ENCODE assay signal across 24 cellular contexts in the genomic region with DNA sequence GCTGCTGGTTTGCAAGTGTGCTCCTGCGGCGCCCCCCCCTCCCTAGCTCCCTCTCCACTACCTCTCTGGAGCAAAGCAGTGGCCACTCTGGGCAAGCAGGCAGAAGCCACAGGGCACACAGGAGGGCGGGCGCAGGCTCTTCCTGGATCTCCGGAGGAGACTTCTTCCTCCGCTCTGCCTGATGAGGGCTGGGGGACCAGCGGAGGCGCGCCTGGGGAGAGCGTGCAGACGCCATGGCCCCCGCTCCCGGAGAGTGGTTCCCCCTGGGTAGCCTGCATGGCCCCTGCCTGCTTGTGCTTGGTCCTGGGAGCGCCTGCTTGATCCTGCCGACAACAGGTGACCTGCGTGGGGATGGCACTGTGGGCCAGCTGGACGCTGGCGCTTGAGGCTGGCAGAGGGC.
"Had no signal": no experiment of that assay in that cellular context is flagged by ENCODE, and none has a peak within 500 bp of the region (broad histone marks: within the 10 kb centered on the region; RNA-seq: fewer than 3 reads in every experiment).

No MANE protein-coding gene starts in this region.

- H3K4me3 Mint-ChIP-seq: activated CD4-positive, alpha-beta memory T cell treated with anti-CD3 and anti-CD28 coated beads, Interleukin-2, amount 10 ng/mL, durations not matched to agents 7 days and 5 days; activated CD4-positive, alpha-beta T cell treated with anti-CD3 and anti-CD28 coated beads, Interleukin-2, amount 10 ng/mL, durations not matched to agents 7 days and 5 days; activated naive CD4-positive, alpha-beta T cell treated with anti-CD3 and anti-CD28 coated beads, Interleukin-2, amount 50 U/mL, for 24 hours; activated naive CD8-positive, alpha-beta T cell treated with anti-CD3 and anti-CD28 coated beads, Interleukin-2, amount 50 U/mL, for 24 hours; activated T-cell treated with anti-CD3 and anti-CD28 coated beads, Interleukin-2, amount 50 U/mL, for 4 hours; mesothelial cell of epicardium; naive thymus-derived CD4-positive, alpha-beta T cell had no signal

- H3K9me3 ChIP-seq: breast epithelium, esophagus muscularis mucosa, right atrium auricular region, suprapubic skin, tibial artery had no signal

- H3K27ac ChIP-seq: breast epithelium, esophagus muscularis mucosa, right atrium auricular region, suprapubic skin, tibial artery had no signal

- H3K9me3 Mint-ChIP-seq: activated CD4-positive, alpha-beta memory T cell treated with anti-CD3 and anti-CD28 coated beads, Interleukin-2, amount 10 ng/mL, durations not matched to agents 7 days and 5 days; activated CD4-positive, alpha-beta T cell treated with anti-CD3 and anti-CD28 coated beads, Interleukin-2, amount 10 ng/mL, durations not matched to agents 7 days and 5 days; activated naive CD4-positive, alpha-beta T cell treated with anti-CD3 and anti-CD28 coated beads, Interleukin-2, amount 50 U/mL, for 24 hours; activated naive CD8-positive, alpha-beta T cell treated with anti-CD3 and anti-CD28 coated beads, Interleukin-2, amount 50 U/mL, for 24 hours; activated T-cell treated with anti-CD3 and anti-CD28 coated beads, Interleukin-2, amount 50 U/mL, for 4 hours; naive thymus-derived CD4-positive, alpha-beta T cell had no signal

- H3K27me3 ChIP-seq: breast epithelium, esophagus muscularis mucosa, right atrium auricular region, suprapubic skin, tibial artery had no signal

- H3K4me1 ChIP-seq: breast epithelium, esophagus muscularis mucosa, right atrium auricular region, suprapubic skin, tibial artery had no signal

- H3K4me1 Mint-ChIP-seq: mesothelial cell of epicardium had no signal

- DNase-seq: activated CD4-positive, alpha-beta memory T cell treated with anti-CD3 and anti-CD28 coated beads, Interleukin-2, amount 10 ng/mL, durations not matched to agents 7 days and 5 days; activated CD4-positive, alpha-beta T cell treated with anti-CD3 and anti-CD28 coated beads for 1 hour; activated CD4-positive, alpha-beta T cell treated with anti-CD3 and anti-CD28 coated beads, Interleukin-2, amount 10 ng/mL, durations not matched to agents 7 days and 5 days; activated CD8-positive, alpha-beta memory T cell treated with anti-CD3 and anti-CD28 coated beads, Interleukin-2, amount 50 U/mL, for 48 hours; activated naive CD8-positive, alpha-beta T cell treated with anti-CD3 and anti-CD28 coated beads, Interleukin-2, amount 50 U/mL, for 24 hours; activated T-cell treated with anti-CD3 and anti-CD28 coated beads, Interleukin-2, amount 50 U/mL, for 4 hours; amygdala; central memory CD4-positive, alpha-beta T cell; foreskin melanocyte; islet precursor cell; left cardiac atrium; left ventricle myocardium superior; mammary epithelial cell; naive thymus-derived CD4-positive, alpha-beta T cell; stimulated activated naive CD4-positive, alpha-beta T cell; T-helper 2 cell; tibial artery had no signal

- H3K27ac Mint-ChIP-seq: activated CD4-positive, alpha-beta memory T cell treated with anti-CD3 and anti-CD28 coated beads, Interleukin-2, amount 10 ng/mL, durations not matched to agents 7 days and 5 days; activated CD4-positive, alpha-beta T cell treated with anti-CD3 and anti-CD28 coated beads, Interleukin-2, amount 10 ng/mL, durations not matched to agents 7 days and 5 days; activated naive CD4-positive, alpha-beta T cell treated with anti-CD3 and anti-CD28 coated beads, Interleukin-2, amount 50 U/mL, for 24 hours; activated naive CD8-positive, alpha-beta T cell treated with anti-CD3 and anti-CD28 coated beads, Interleukin-2, amount 50 U/mL, for 24 hours; activated T-helper 2 cell treated with anti-CD3 and anti-CD28 coated beads, Interferon-gamma antibody, Interleukin-2, Interleukin-4, amounts not matched to agents 10 μg/mL and 5 μg/mL and 100 μg/mL, durations not matched to agents 14 hours and 24 hours and 36 hours; mesothelial cell of epicardium; naive thymus-derived CD4-positive, alpha-beta T cell had no signal

- H3K27me3 Mint-ChIP-seq: activated CD4-positive, alpha-beta memory T cell treated with anti-CD3 and anti-CD28 coated beads, Interleukin-2, amount 10 ng/mL, durations not matched to agents 7 days and 5 days; activated CD4-positive, alpha-beta T cell treated with anti-CD3 and anti-CD28 coated beads, Interleukin-2, amount 10 ng/mL, durations not matched to agents 7 days and 5 days; activated naive CD4-positive, alpha-beta T cell treated with anti-CD3 and anti-CD28 coated beads, Interleukin-2, amount 50 U/mL, for 24 hours; activated naive CD8-positive, alpha-beta T cell treated with anti-CD3 and anti-CD28 coated beads, Interleukin-2, amount 50 U/mL, for 24 hours; naive thymus-derived CD4-positive, alpha-beta T cell had no signal

- H3K4me3 ChIP-seq: breast epithelium, esophagus muscularis mucosa, right atrium auricular region, suprapubic skin, tibial artery had no signal
